ENCODE assay signal across 8 cellular contexts in the genomic region with DNA sequence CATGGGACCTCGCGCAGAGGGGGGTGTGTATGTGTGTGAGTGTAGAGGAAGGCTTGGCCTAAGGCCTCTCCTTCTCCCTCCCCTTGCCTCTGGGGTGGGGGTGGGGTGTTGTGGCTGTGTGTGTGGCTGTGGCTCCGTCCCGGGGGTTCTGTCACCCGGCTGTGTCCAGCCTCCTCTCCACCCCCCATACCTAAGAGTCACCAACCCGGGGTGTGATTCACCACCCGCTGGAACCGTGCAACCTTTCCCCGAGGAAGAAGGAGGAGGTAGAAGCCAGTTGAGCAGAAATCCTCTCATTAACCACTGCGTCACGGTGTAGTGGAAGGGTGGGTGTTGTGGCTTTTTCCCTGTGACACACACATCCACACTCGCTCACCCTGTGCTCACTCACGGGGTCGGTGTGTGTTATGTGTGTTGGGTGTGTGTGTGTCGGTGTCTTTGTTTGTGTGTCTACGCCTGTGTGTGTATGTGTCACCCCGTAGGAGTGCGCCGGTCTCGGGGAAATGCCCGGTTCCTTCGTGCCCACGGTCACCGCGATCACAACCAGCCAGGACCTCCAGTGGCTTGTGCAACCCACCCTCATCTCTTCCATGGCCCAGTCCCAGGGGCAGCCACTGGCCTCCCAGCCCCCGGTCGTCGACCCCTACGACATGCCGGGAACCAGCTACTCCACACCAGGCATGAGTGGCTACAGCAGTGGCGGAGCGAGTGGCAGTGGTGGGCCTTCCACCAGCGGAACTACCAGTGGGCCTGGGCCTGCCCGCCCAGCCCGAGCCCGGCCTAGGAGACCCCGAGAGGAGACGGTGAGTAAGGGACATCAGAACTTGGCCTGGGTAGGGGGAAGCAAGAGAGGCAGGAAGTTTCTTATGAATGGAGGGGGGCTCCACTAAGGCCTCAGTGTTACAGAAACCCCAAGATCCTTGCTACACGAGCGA. TPM values are rescaled to one million over a fixed set of nuclear protein-coding genes. Genes with fewer than 3 reads are reported as not detected.
DNase-seq lines count a peak whose midpoint lies in the region; ATAC-seq, FAIRE-seq and TF ChIP-seq lines count a peak whose summit lies in the region.

No MANE protein-coding gene starts in this region.

- H3K4me1 Mint-ChIP-seq in Caco-2 (ENCODE audit: low read depth, unreplicated experiment) (peaks cover 6% of the 10 kb centered on the region), mesothelial cell of epicardium (peaks cover 18% of the 10 kb centered on the region)

- no peaks in the 10 kb centered on the region for H3K9me3 ChIP-seq in Caco-2
- no peaks in the 10 kb centered on the region for H3K9me3 ChIP-seq in Peyer's patch
- H3K9me3 ChIP-seq in aorta (ENCODE audit: control insufficient read depth, low read length) = no peaks in the 10 kb centered on the region

- H3K4me3 ChIP-seq in Caco-2 (ENCODE audit: low read depth, low read length) = peak overlapping the region; percentile 74
- peak overlapping the region; percentile 36 to 78 (median 64) for H3K4me3 ChIP-seq in Peyer's patch
- H3K4me3 ChIP-seq in bronchial epithelial cell (ENCODE audit: low read depth, low read length) = peak overlapping the region; percentile 92
- H3K4me3 ChIP-seq in aorta (ENCODE audit: low read length in 2 of 2) = no peak overlapping the region

- H3K27ac ChIP-seq in Peyer's patch = peak overlapping the region; percentile 86 to 96 (median 94)
- H3K27ac ChIP-seq in aorta (ENCODE audit: low read depth in 1 of 2, low read length in 2 of 2) = peak overlapping the region in 1 of 2 donors; percentile 4

- 68 to 69% methylated on average over 40 of the region's 40 CpGs for WGBS in aorta, 2 donors

- H3K27me3 ChIP-seq in Caco-2 (replicated peaks; ENCODE audit: control insufficient read depth, insufficient read depth, low read length) = no peaks in the 10 kb centered on the region
- no peaks in the 10 kb centered on the region for H3K27me3 ChIP-seq in Peyer's patch
- H3K27me3 ChIP-seq in bronchial epithelial cell (ENCODE audit: control insufficient read depth, insufficient read depth, low read length) = no peaks in the 10 kb centered on the region
- no peaks in the 10 kb centered on the region for H3K27me3 ChIP-seq in aorta (ENCODE audit: control insufficient read depth in 1 of 2, insufficient read depth in 2 of 2, low read length in 1 of 2)

- POLR2A ChIA-PET in Caco-2 (lab: Charles Lee) = interaction anchor here (0.8 to 4.4 kb wide), 9 partner anchors 8 to 171 kb away, joined by 3 to 38 read pairs (median 6); no protein-coding TSS in a partner anchor

- peak overlapping the region; percentile 92 for H3K4me3 Mint-ChIP-seq in Caco-2 (ENCODE audit: unreplicated experiment)
- peak overlapping the region; percentile 93 for H3K4me3 Mint-ChIP-seq in mesothelial cell of epicardium

- H3K9me3 Mint-ChIP-seq in Caco-2 (ENCODE audit: unreplicated experiment) (no peaks in the 10 kb centered on the region), mesothelial cell of epicardium (no peaks in the 10 kb centered on the region)

- ATAC-seq in aorta (ENCODE audit: low FRiP score) (peak; percentile 1), GM18517 (IDR thresholded peaks at IDR 0.05; ENCODE audit: unreplicated experiment) (no peak)

- CTCF ChIA-PET in Caco-2 (lab: Charles Lee) = interaction anchor here (0.7 to 6.3 kb wide), 8 partner anchors 8 to 299 kb away, joined by 3 to 116 read pairs (median 4); a partner anchor contains a TSS

- H3K27ac Mint-ChIP-seq in Caco-2 (ENCODE audit: unreplicated experiment) = peak overlapping the region; percentile 98
- H3K27ac Mint-ChIP-seq in mesothelial cell of epicardium = peak overlapping the region; percentile 99

- H3K36me3 ChIP-seq in Caco-2 (ENCODE audit: control insufficient read depth, insufficient read depth, low read length) (no peaks in the 10 kb centered on the region), Peyer's patch (no peaks in the 10 kb centered on the region), bronchial epithelial cell (ENCODE audit: control insufficient read depth, insufficient read depth, low read length) (peaks cover 3% of the 10 kb centered on the region), aorta (ENCODE audit: control insufficient read depth in 1 of 2, insufficient read depth in 2 of 2, low read length in 1 of 2) (no peaks in the 10 kb centered on the region)

- BruUV-seq in Caco-2 (replicated peaks; lab: Mats Ljungman, UMichigan) = no TSS peak

- H3K4me1 ChIP-seq in Caco-2 (peaks cover 9% of the 10 kb centered on the region; the same call in 1 of the 2 replicates), Peyer's patch (peaks cover 0 to 22% (median 12%) of the 10 kb centered on the region in 4 donors), aorta (ENCODE audit: control insufficient read depth in 1 of 2, insufficient read depth in 2 of 2, low read length in 2 of 2) (no peaks in the 10 kb centered on the region)

- intact Hi-C loops in Caco-2 (cut with micrococcal nuclease; ENCODE audit: unreplicated experiment) = no loop called here
- intact Hi-C loops in aorta (cut with DNase I) = no loop called here

- H3K36me3 Mint-ChIP-seq in Caco-2 (ENCODE audit: insufficient read depth, unreplicated experiment) (peaks cover 48% of the 10 kb centered on the region), mesothelial cell of epicardium (peaks cover 2% of the 10 kb centered on the region)

- FAIRE-seq in bronchial epithelial cell (lab: Jason Lieb, UNC) = peak; percentile 77

- TF ChIP-seq CTCF in Caco-2 (IDR thresholded peaks at IDR 0.05; ENCODE audit: insufficient read depth in 1 of 2, low read depth in 1 of 2, low read length in 1 of 2, severe bottlenecking in 1 of 2, unreplicated experiment in 1 of 2) (no peak), Peyer's patch (IDR thresholded peaks at IDR 0.05) (no peak), bronchial epithelial cell (IDR thresholded peaks at IDR 0.05; ENCODE audit: insufficient read depth, low read length, severe bottlenecking) (no peak), mesothelial cell of epicardium (IDR thresholded peaks at IDR 0.05; ENCODE audit: unreplicated experiment) (no peak)

- H3K27me3 Mint-ChIP-seq in Caco-2 (ENCODE audit: insufficient read depth, unreplicated experiment) (peaks cover 2% of the 10 kb centered on the region), mesothelial cell of epicardium (ENCODE audit: low read depth) (peaks cover 28% of the 10 kb centered on the region)

- no peak for TF ChIP-seq POLR2A in Peyer's patch (IDR thresholded peaks at IDR 0.05)

- DNase-seq in Caco-2 (peak in 1 of 2 experiments; percentile 47), Peyer's patch (no peak), bronchial epithelial cell (ENCODE audit: low read depth) (peak; percentile 70), mesothelial cell of epicardium (ENCODE audit: low spot score in 2 of 2, unreplicated experiment in 2 of 2) (no peak), aorta (peak; percentile 64 to 89), NCI-H146 (lab: John Stamatoyannopoulos, UW) (no peak), NCI-H526 treated with DMSO at 0.1 percent for 48 hours (lab: John Stamatoyannopoulos, UW) (no peak)

RNA-seq across cellular contexts. Expression of a gene that starts 2.6 kb away (rescaled TPM):
- total RNA-seq in Caco-2 (2022) = 6.4 TPM in 2 replicates
- 10 to 100 TPM in 2 of 4 donors, 1 to 10 TPM in 1, under 1 TPM in 1; 0.85 to 56.1 (median 9.6) TPM for total RNA-seq in Peyer's patch
- total RNA-seq in bronchial epithelial cell = 3.6 and 4.2 TPM in 2 replicates
- total RNA-seq in mesothelial cell of epicardium = 272 to 287 TPM (median 278 TPM) in 3 replicates
- total RNA-seq in aorta = 100 to 1,000 TPM in 1 of 2 donors, 1 to 10 TPM in 1; 3.1 to 754 TPM
- polyA plus RNA-seq in aorta = 100 to 1,000 TPM in 1 of 2 donors, 10 to 100 TPM in 1; 18.4 to 105 TPM

RNA-seq across cellular contexts. Expression of a gene that starts 26.4 kb away (rescaled TPM):
- total RNA-seq in Caco-2 (2022) (13.8 and 18.1 TPM in 2 replicates), Peyer's patch (10 to 100 TPM in 1 of 4 donors, 1 to 10 TPM in 2, under 1 TPM in 1; 0.53 to 42.1 (median 4.3) TPM), bronchial epithelial cell (2.1 and 2.9 TPM in 2 replicates), mesothelial cell of epicardium (15.2 to 18.1 TPM (median 16.7 TPM) in 3 replicates), aorta (10 to 100 TPM in 1 of 2 donors, 1 to 10 TPM in 1; 8.1 to 11.6 TPM)
- 10 to 100 TPM in 1 of 2 donors, 1 to 10 TPM in 1; 7.0 to 13.1 TPM for polyA plus RNA-seq in aorta

RNA-seq across cellular contexts. Expression of a gene that starts 27.8 kb away (rescaled TPM):
- total RNA-seq in Caco-2 (2022) (1.2 and 2.8 TPM in 2 replicates), Peyer's patch (1 to 10 TPM in 2 of 4 donors, not detected in 2; 1.5 to 1.7 TPM), bronchial epithelial cell (1.4 and 1.6 TPM in 2 replicates), mesothelial cell of epicardium (0.38 to 0.60 TPM (median 0.59 TPM) in 3 replicates), aorta (1 to 10 TPM in 1 of 2 donors, under 1 TPM in 1; 0.88 to 2.5 TPM)
- under 1 TPM in 1 of 2 donors, not detected in 1; 0.67 TPM for polyA plus RNA-seq in aorta

RNA-seq across cellular contexts. Expression of a gene that starts 36.9 kb away (rescaled TPM):
- total RNA-seq in Caco-2 (2022) (72.4 and 83.1 TPM in 2 replicates), Peyer's patch (100 to 1,000 TPM in 3 of 4 donors, 10 to 100 TPM in 1; 81.7 to 123 (median 112) TPM), bronchial epithelial cell (59.0 and 86.0 TPM in 2 replicates), mesothelial cell of epicardium (49.3 to 54.8 TPM (median 53.8 TPM) in 3 replicates), aorta (100 to 1,000 TPM; 119 to 192 TPM)
- 10 to 100 TPM; 56.0 to 63.2 TPM for polyA plus RNA-seq in aorta

RNA-seq across cellular contexts. Expression of a gene that starts 46.7 kb away (rescaled TPM):
- 43.5 and 51.0 TPM in 2 replicates for total RNA-seq in Caco-2 (2022)
- 10 to 100 TPM; 39.9 to 69.3 (median 52.5) TPM for total RNA-seq in Peyer's patch
- total RNA-seq in bronchial epithelial cell = 65.0 and 78.5 TPM in 2 replicates
- total RNA-seq in mesothelial cell of epicardium = 92.8 to 100 TPM (median 96.4 TPM) in 3 replicates
- total RNA-seq in aorta = 10 to 100 TPM; 61.4 to 69.9 TPM
- 10 to 100 TPM; 44.5 to 81.7 TPM for polyA plus RNA-seq in aorta

Comparison
In these comparisons a context has a peak if more than half of its experiments do, and no peak if none do; other contexts are left out.
1. DNase-seq: peak in bronchial epithelial cell (single experiment) and aorta (2 of 2); none in Peyer's patch (0 of 3), mesothelial cell of epicardium (0 of 2), NCI-H146 (single experiment) and NCI-H526 treated with DMSO at 0.1 percent for 48 hours (single experiment).
2. H3K4me3 ChIP-seq: peak in Caco-2 (single experiment), Peyer's patch (4 of 4) and bronchial epithelial cell (single experiment); none in aorta (0 of 2).